In genomic region chr21:37748351-37748750, GRCh38 we compare ENCODE assay signal across 16 cellular contexts.
DNase-seq lines count a peak whose midpoint lies in the region; ATAC-seq lines count a peak whose summit lies in the region.
"Had no signal": no experiment of that assay in that cellular context is flagged by ENCODE, and none has a peak within 500 bp of the region (broad histone marks: within the 10 kb centered on the region; RNA-seq: fewer than 3 reads in every experiment).

No MANE protein-coding gene starts in this region.

- DNase-seq in LHCN-M2 (ENCODE audit: low read depth) (peak; percentile 19), amniotic epithelial cell (ENCODE audit: low read depth) (peak; percentile 86), iris pigment epithelial cell (ENCODE audit: low read depth) (peak; percentile 7), AG08396 (ENCODE audit: low spot score) (no peak), mucosa of gallbladder (ENCODE audit: low spot score) (no peak)
- DNase-seq: C1 segment of cervical spinal cord; Calu3; CD4-positive, alpha-beta T cell; DMS 273 treated with DMSO at 0.1 percent for 48 hours; GM23248; IMR-90 had no signal

- ATAC-seq in HG03025 (IDR thresholded peaks at IDR 0.05; ENCODE audit: low FRiP score, unreplicated experiment) = no peak
- no peak for ATAC-seq in HG03139 (IDR thresholded peaks at IDR 0.05; ENCODE audit: unreplicated experiment)
- ATAC-seq: A549, GM12878, HCT116 had no signal

Comparison
In these comparisons a context has a peak if more than half of its experiments do, and no peak if none do; other contexts are left out.
1. DNase-seq: peak in LHCN-M2 (single experiment), amniotic epithelial cell (single experiment) and iris pigment epithelial cell (single experiment); none in AG08396 (single experiment) and mucosa of gallbladder (single experiment).